Comparison of ENCODE assay signal across 1 cellular context in the genomic region with DNA sequence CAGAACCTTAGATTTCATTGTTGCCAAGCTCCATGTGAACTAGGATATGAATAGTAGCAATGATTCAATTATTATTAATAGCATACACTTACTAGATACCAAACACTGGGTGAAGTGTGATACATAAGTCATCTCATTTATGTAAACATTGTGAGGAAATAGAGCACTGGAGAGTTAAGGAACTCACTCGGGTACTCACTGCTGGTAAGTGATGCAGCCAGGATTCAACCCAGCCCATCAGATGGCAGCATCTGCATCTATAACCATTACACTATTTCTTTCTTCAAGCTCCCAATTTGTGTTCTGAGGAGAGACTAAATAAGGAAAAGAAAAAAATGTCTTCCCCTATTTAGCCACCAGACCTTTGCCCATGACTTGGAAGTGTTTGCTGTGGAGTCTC.
TF ChIP-seq lines count a peak whose summit lies in the region.

No MANE protein-coding gene starts in this region.

TF ChIP-seq in endothelial cell of umbilical vein, 7 proteins besides CTCF, POLR2A, EP300 and RAD21:
- no peak for TF ChIP-seq JUN (IDR thresholded peaks at IDR 0.05; ENCODE audit: borderline replicate concordance, insufficient read depth, insufficient read length, low read depth)
- peak; percentile 44 for TF ChIP-seq FOS (IDR thresholded peaks at IDR 0.05; ENCODE audit: borderline replicate concordance, insufficient read depth, low read length)
